Comparison of ENCODE assay signal across 18 cellular contexts in genomic region chr2:222823183-222823915, GRCh38.
"Had no signal": no experiment of that assay in that cellular context is flagged by ENCODE, and none has a peak within 500 bp of the region (broad histone marks: within the 10 kb centered on the region; RNA-seq: fewer than 3 reads in every experiment).

No MANE protein-coding gene starts in this region.

- ATAC-seq: left lobe of liver; lower lobe of right lung; stimulated activated naive CD8-positive, alpha-beta T cell treated with anti-CD3 and anti-CD28 coated beads, Interleukin-15, Interleukin-2, amounts not matched to agents 100 U/mL and 50 U/mL, for 24 hours had no signal

- H3K4me2 ChIP-seq: smooth muscle cell had no signal

- H3K4me1 ChIP-seq: lower lobe of right lung had no signal

- H3K36me3 ChIP-seq: lower lobe of right lung, suprapubic skin, thyroid gland had no signal

- DNase-seq: central memory CD4-positive, alpha-beta T cell; dorsolateral prefrontal cortex; effector CD8-positive, alpha-beta T cell; foreskin melanocyte; head of caudate nucleus; hippocampal formation; kidney glomerular epithelial cell; lower lobe of right lung; naive B cell; posterior cingulate gyrus; right cardiac atrium; stimulated activated CD4-positive, alpha-beta T cell treated with anti-CD3 and anti-CD28 coated beads, Interleukin-2, amount 100 ng/mL, for 48 hours; stimulated activated naive CD8-positive, alpha-beta T cell treated with anti-CD3 and anti-CD28 coated beads, Interleukin-15, Interleukin-2, amounts not matched to agents 100 U/mL and 50 U/mL, for 24 hours; thyroid gland had no signal

- H3K27me3 ChIP-seq: dorsolateral prefrontal cortex, suprapubic skin, thyroid gland had no signal

- H3K27ac ChIP-seq: coronary artery, dorsolateral prefrontal cortex, lower lobe of right lung, suprapubic skin, thyroid gland had no signal

- H3K9me3 ChIP-seq: lower lobe of right lung, suprapubic skin, thyroid gland had no signal

- H3K4me3 ChIP-seq: coronary artery, dorsolateral prefrontal cortex, lower lobe of right lung, smooth muscle cell, suprapubic skin, thyroid gland had no signal
